ENCODE assay signal across 9 cellular contexts in genomic region chrX:125132274-125132673, GRCh38.
DNase-seq lines count a peak whose midpoint lies in the region; ATAC-seq and TF ChIP-seq lines count a peak whose summit lies in the region.
"Had no signal": no experiment of that assay in that cellular context is flagged by ENCODE, and none has a peak within 500 bp of the region (broad histone marks: within the 10 kb centered on the region; RNA-seq: fewer than 3 reads in every experiment).

No MANE protein-coding gene starts in this region.

- no peak overlapping the region for H2AFZ ChIP-seq in OCI-LY3 (ENCODE audit: low read depth, low read length)

- H3K79me2 ChIP-seq in OCI-LY3 (ENCODE audit: low read length): no peaks in the 10 kb centered on the region

- H3K4me1 ChIP-seq in OCI-LY3 (ENCODE audit: low read length): no peaks in the 10 kb centered on the region

- H3K9ac ChIP-seq in OCI-LY3 (ENCODE audit: low read length): no peak overlapping the region

- H3K36me3 ChIP-seq in OCI-LY3 (replicated peaks; ENCODE audit: low read depth, low read length): no peaks in the 10 kb centered on the region
- H3K36me3 ChIP-seq in brain microvascular endothelial cell (replicated peaks): no peaks in the 10 kb centered on the region

- no peaks in the 10 kb centered on the region for H3K9me3 ChIP-seq in OCI-LY3 (ENCODE audit: insufficient read depth, low read length)

- no peak overlapping the region for H3K4me3 ChIP-seq in OCI-LY3 (ENCODE audit: low read length)
- H3K4me3 ChIP-seq in brain microvascular endothelial cell (ENCODE audit: low read depth, low read length): no peak overlapping the region

- no peak overlapping the region for H3K27ac ChIP-seq in OCI-LY3 (ENCODE audit: low read length)
- no peak overlapping the region for H3K27ac ChIP-seq in brain microvascular endothelial cell

- no peak for ATAC-seq in GM21717 (IDR thresholded peaks at IDR 0.05; ENCODE audit: unreplicated experiment)

- DNase-seq in DMS53 (lab: John Stamatoyannopoulos, UW) (peak; percentile 60), H4 (ENCODE audit: low spot score) (peak; percentile 40), iris pigment epithelial cell (ENCODE audit: low read depth) (peak; percentile 16), A172 (ENCODE audit: low spot score) (no peak), brain microvascular endothelial cell (no peak), LoVo (ENCODE audit: low spot score) (no peak)
- DNase-seq: cerebellar nuclear complex had no signal

- TF ChIP-seq CTCF in OCI-LY3 (IDR thresholded peaks at IDR 0.05; ENCODE audit: low read depth, low read length): peak; percentile 81
- TF ChIP-seq CTCF in brain microvascular endothelial cell (IDR thresholded peaks at IDR 0.05; ENCODE audit: low read depth, low read length, missing control alignments): no peak

- no peaks in the 10 kb centered on the region for H3K27me3 ChIP-seq in OCI-LY3 (ENCODE audit: low read depth, low read length)
- no peaks in the 10 kb centered on the region for H3K27me3 ChIP-seq in brain microvascular endothelial cell (replicated peaks)

- H3K4me2 ChIP-seq in OCI-LY3 (ENCODE audit: low read length): no peak overlapping the region

- no peaks in the 10 kb centered on the region for H4K20me1 ChIP-seq in OCI-LY3 (ENCODE audit: insufficient read depth, low read length)

- in situ Hi-C loops in brain microvascular endothelial cell (cut with HindIII; ENCODE audit: low pct_ligation_motif_present, low sequenced_read_pairs): no loop called here

Comparison
In these comparisons a context has a peak if more than half of its experiments do, and no peak if none do; other contexts are left out.
1. DNase-seq: peak in DMS53 (single experiment), H4 (single experiment) and iris pigment epithelial cell (single experiment); none in A172 (single experiment), brain microvascular endothelial cell (single experiment) and LoVo (single experiment).